7 cellular contexts compared by ENCODE assay signal in genomic region chr6:81556570-81556969, GRCh38.
DNase-seq lines count a peak whose midpoint lies in the region; TF ChIP-seq lines count a peak whose summit lies in the region.
"Not testable (repeated sequence)": the region's sequence is repeated elsewhere in the genome, so short reads cannot be mapped to it uniquely, and the experiment has no call there.

No MANE protein-coding gene starts in this region.

- TF ChIP-seq CTCF in MM.1S (IDR thresholded peaks at IDR 0.05; ENCODE audit: low read length); brain (conservative IDR thresholded peaks at IDR 0.05); fibroblast of the aortic adventitia (IDR thresholded peaks at IDR 0.05; ENCODE audit: insufficient read depth, low read length); uterus (IDR thresholded peaks at IDR 0.05): not testable (repeated sequence)

- not testable (repeated sequence) for DNase-seq in GM23248, uterus
- DNase-seq in MM.1S (peak; percentile 11), fibroblast of the aortic adventitia (ENCODE audit: low read depth) (peak; percentile 9), midbrain (lab: John Stamatoyannopoulos, UW) (peak; percentile 8), pons (ENCODE audit: low spot score) (peak; percentile 25)

- not testable (repeated sequence) for H3K79me2 ChIP-seq in GM23248 (ENCODE audit: insufficient read depth); MM.1S (ENCODE audit: low read length)

- H3K27ac ChIP-seq in GM23248; MM.1S (ENCODE audit: low read length): not testable (repeated sequence)
- H3K27ac ChIP-seq in uterus = peak overlapping the region; percentile 0 to 53

- H3K9ac ChIP-seq in GM23248; MM.1S (ENCODE audit: low read length): not testable (repeated sequence)

- H3K36me3 ChIP-seq in GM23248 (ENCODE audit: low read depth); MM.1S (replicated peaks; ENCODE audit: insufficient read depth, low read length); uterus: not testable (repeated sequence)

- H3K27me3 Mint-ChIP-seq in brain = not testable (repeated sequence)

- peak overlapping the region in 1 of 5 experiments; percentile 26 for H3K4me3 Mint-ChIP-seq in brain

- H3K27ac Mint-ChIP-seq in brain = peak overlapping the region in 3 of 5 experiments; percentile 17 to 77 (median 36)

- H3K27me3 ChIP-seq in GM23248 (replicated peaks; ENCODE audit: insufficient read depth); MM.1S (replicated peaks; ENCODE audit: insufficient read depth, low read length); uterus: not testable (repeated sequence)

- not testable (repeated sequence) for H3K9me3 Mint-ChIP-seq in brain

- H3K9me3 ChIP-seq in GM23248 (ENCODE audit: low read depth); MM.1S (replicated peaks; ENCODE audit: insufficient read depth, low read length); uterus: not testable (repeated sequence)

- WGBS in GM23248 (ENCODE audit: low coverage in 1 of 2, low lambda C conversion rate in 2 of 2, missing lambda C conversion rate in 2 of 2), 2 experiments = 29 to 41% methylated on average over 2 of the region's 2 CpGs

- intact Hi-C loops in uterus (cut with DNase I; ENCODE audit: low total_unique reads) = not testable (repeated sequence)

- peak overlapping the region; percentile 22; the same call in 1 of the 2 replicates for H2AFZ ChIP-seq in GM23248
- H2AFZ ChIP-seq in MM.1S (ENCODE audit: low read length) = not testable (repeated sequence)

- not testable (repeated sequence) for H3K36me3 Mint-ChIP-seq in brain

- H3K4me2 ChIP-seq in GM23248 (ENCODE audit: unreplicated experiment); MM.1S (ENCODE audit: low read depth, low read length): not testable (repeated sequence)

- H3F3A ChIP-seq in GM23248 (ENCODE audit: insufficient read depth) = peaks cover 14% of the 10 kb centered on the region; the same call in 1 of the 2 replicates
- not testable (repeated sequence) for H3F3A ChIP-seq in MM.1S (ENCODE audit: insufficient read depth, low read length)

- not testable (repeated sequence) for H4K20me1 ChIP-seq in GM23248 (ENCODE audit: insufficient read depth); MM.1S (ENCODE audit: insufficient read depth, low read length)

- not testable (repeated sequence) for TF ChIP-seq POLR2A in uterus (IDR thresholded peaks at IDR 0.05)

- peaks cover 23% of the 10 kb centered on the region for H3K4me1 ChIP-seq in GM23248 (ENCODE audit: insufficient read depth)
- H3K4me1 ChIP-seq in MM.1S (ENCODE audit: low read length); uterus: not testable (repeated sequence)

- H3K4me3 ChIP-seq in GM23248; MM.1S (ENCODE audit: low read length); fibroblast of the aortic adventitia (ENCODE audit: low read depth, low read length); uterus: not testable (repeated sequence)

- not testable (repeated sequence) for H3K9me2 ChIP-seq in GM23248 (ENCODE audit: insufficient read depth); MM.1S (replicated peaks; ENCODE audit: insufficient read depth, low read length)

- not testable (repeated sequence) for H3K4me1 Mint-ChIP-seq in brain

- in situ Hi-C loops in GM23248 (cut with MboI) = not testable (repeated sequence)
